Comparison of ENCODE assay signal across 5 cellular contexts in genomic region chr1:38032992-38033391, GRCh38. TPM values are rescaled to one million over a fixed set of nuclear protein-coding genes. Genes with fewer than 3 reads are reported as not detected.
"Had no signal": no experiment of that assay in that cellular context is flagged by ENCODE, and none has a peak within 500 bp of the region (broad histone marks: within the 10 kb centered on the region; RNA-seq: fewer than 3 reads in every experiment).

No MANE protein-coding gene starts in this region.

RNA-seq across cellular contexts. Expression of gene POU3F1, which starts 13.6 kb away (rescaled TPM):
- total RNA-seq: pulmonary artery endothelial cell, right atrium auricular region, sigmoid colon, smooth muscle cell had no signal
- polyA plus RNA-seq: small intestine had no signal
